ENCODE assay signal across 22 cellular contexts in genomic region chr6:14105547-14105946, GRCh38.
"Had no signal": no experiment of that assay in that cellular context is flagged by ENCODE, and none has a peak within 500 bp of the region (broad histone marks: within the 10 kb centered on the region; RNA-seq: fewer than 3 reads in every experiment).

No MANE protein-coding gene starts in this region.

- H3K4me3 ChIP-seq: SJSA1, SK-N-MC had no signal

- H3K4me1 ChIP-seq: SJSA1 had no signal

- H3K27ac ChIP-seq: SJSA1, SK-N-MC had no signal

- H3K36me3 ChIP-seq: SJSA1 had no signal

- H3K4me3 Mint-ChIP-seq: IgD-negative memory B cell had no signal

- H3K9me3 ChIP-seq: SJSA1 had no signal

- H3K36me3 Mint-ChIP-seq: IgD-negative memory B cell had no signal

- DNase-seq: KBM-7, MV-4-11, NCI-H1048, NCI-H1105, NCI-H1417, NCI-H1436 treated with DMSO at 0.1 percent for 48 hours, NCI-H1694, NCI-H187 treated with DMSO at 0.1 percent for 48 hours, NCI-H2029 treated with DMSO at 0.1 percent for 48 hours, NCI-H226, NCI-H446, NCI-H510A, NCI-H524 treated with DMSO at 0.1 percent for 48 hours, NCI-H69, NCI-H774, Right ventricle myocardium superior, RPMI8226, SIG-M5 had no signal

- ATAC-seq: HepG2 had no signal

- H3K27me3 ChIP-seq: SJSA1 had no signal
